32 cellular contexts compared by ENCODE assay signal in genomic region chr20:46267108-46267820, GRCh38. TPM values are rescaled to one million over a fixed set of nuclear protein-coding genes. Genes with fewer than 3 reads are reported as not detected.
"Had no signal": no experiment of that assay in that cellular context is flagged by ENCODE, and none has a peak within 500 bp of the region (broad histone marks: within the 10 kb centered on the region; RNA-seq: fewer than 3 reads in every experiment).

No MANE protein-coding gene starts in this region.

- H3K9me3 ChIP-seq: adrenal gland, body of pancreas, esophagus squamous epithelium, mucosa of descending colon, neutrophil, upper lobe of left lung, vagina had no signal

- FAIRE-seq: colon, endometrium, islet of Langerhans had no signal

- DNase-seq: activated CD4-positive, alpha-beta T cell treated with anti-CD3 and anti-CD28 coated beads for 4 hours; activated CD4-positive, alpha-beta T cell treated with anti-CD3 and anti-CD28 coated beads, Interleukin-2, amount 50 U/mL, for 4 hours; activated naive CD4-positive, alpha-beta T cell; activated T-cell treated with anti-CD3 and anti-CD28 coated beads for 4 hours; activated T-cell treated with anti-CD3 and anti-CD28 coated beads, Interleukin-2, amount 50 U/mL, for 72 hours; adrenal gland; aorta; body of pancreas; effector CD8-positive, alpha-beta T cell; esophagus squamous epithelium; foreskin melanocyte; heart right ventricle; left ventricle myocardium inferior; mucosa of descending colon; stimulated activated CD4-positive, alpha-beta T cell treated with anti-CD3 and anti-CD28 coated beads, Interleukin-12 subunit alpha, Interleukin-12 subunit beta, amount 100 ng/mL, for 4 hours; stimulated activated CD4-positive, alpha-beta T cell treated with anti-CD3 and anti-CD28 coated beads, Interleukin-4, amount 100 ng/mL, for 1 hour; stimulated activated naive CD8-positive, alpha-beta T cell treated with anti-CD3 and anti-CD28 coated beads, Interleukin-15, Interleukin-2, amounts not matched to agents 100 U/mL and 50 U/mL, for 24 hours; upper lobe of left lung had no signal

- H3K36me3 ChIP-seq: adrenal gland, esophagus squamous epithelium, heart right ventricle, left ventricle myocardium inferior, neutrophil, upper lobe of left lung, vagina had no signal

- H3K4me3 Mint-ChIP-seq: activated T-cell treated with anti-CD3 and anti-CD28 coated beads, Interleukin-2, amount 50 U/mL, for 72 hours; natural killer cell treated with Interleukin-12 subunit alpha and Interleukin-12 subunit beta and Interleukin-15 and Interleukin-18, amount 100 ng/mL, for 72 hours had no signal

- H3K27ac Mint-ChIP-seq: activated naive CD4-positive, alpha-beta T cell treated with anti-CD3 and anti-CD28 coated beads, Interleukin-2, amount 50 U/mL, for 72 hours; activated T-cell treated with anti-CD3 and anti-CD28 coated beads, Interleukin-2, amount 50 U/mL, for 72 hours; natural killer cell treated with Interleukin-12 subunit alpha and Interleukin-12 subunit beta and Interleukin-15 and Interleukin-18, amount 100 ng/mL, for 72 hours had no signal

- ATAC-seq: activated naive CD4-positive, alpha-beta T cell treated with anti-CD3 and anti-CD28 coated beads, Interleukin-2, amount 50 U/mL, for 72 hours; activated T-cell treated with anti-CD3 and anti-CD28 coated beads, Interleukin-2, amount 50 U/mL, for 72 hours; body of pancreas; heart right ventricle; mucosa of descending colon; natural killer cell treated with Interleukin-12 subunit alpha and Interleukin-12 subunit beta and Interleukin-15 and Interleukin-18, amount 100 ng/mL, for 72 hours; stimulated activated naive CD8-positive, alpha-beta T cell treated with anti-CD3 and anti-CD28 coated beads, Interleukin-15, Interleukin-2, amounts not matched to agents 100 U/mL and 50 U/mL, for 24 hours had no signal

- H3K4me3 ChIP-seq: adrenal gland, body of pancreas, esophagus squamous epithelium, heart right ventricle, left ventricle myocardium inferior, lung, mucosa of descending colon, skin epidermis, upper lobe of left lung, vagina had no signal

- H3K27ac ChIP-seq: body of pancreas, epithelial cell of prostate, esophagus squamous epithelium, heart right ventricle, left ventricle myocardium inferior, neutrophil, skin epidermis, upper lobe of left lung, vagina had no signal

- H3K27me3 ChIP-seq: adrenal gland, body of pancreas, vagina had no signal

- H3K4me1 ChIP-seq: adrenal gland, body of pancreas, esophagus squamous epithelium, heart right ventricle, left ventricle myocardium inferior, upper lobe of left lung, vagina had no signal

RNA-seq across cellular contexts. Expression of gene CDH22, which starts 41.0 kb away (rescaled TPM):
- total RNA-seq: activated T-cell treated with anti-CD3 and anti-CD28 coated beads, Interleukin-2, amount 50 U/mL, for 72 hours; aorta; myocyte; natural killer cell treated with Interleukin-12 subunit alpha and Interleukin-12 subunit beta and Interleukin-15 and Interleukin-18, amount 100 ng/mL, for 72 hours; osteocyte; subcutaneous adipose tissue; T-helper 2 cell treated with Interferon-gamma antibody and Interleukin-4, amounts not matched to agents 100 ng/mL and 5 ng/mL, for 36 hours had no signal
- polyA plus RNA-seq: aorta had no signal
